19 cellular contexts compared by ENCODE assay signal in genomic region chr14:106218189-106218588, GRCh38.
"Had no signal": no experiment of that assay in that cellular context is flagged by ENCODE, and none has a peak within 500 bp of the region (broad histone marks: within the 10 kb centered on the region; RNA-seq: fewer than 3 reads in every experiment).

No MANE protein-coding gene starts in this region.

- H3K9me3 Mint-ChIP-seq: activated CD4-positive, alpha-beta T cell treated with anti-CD3 and anti-CD28 coated beads, Interleukin-2, amount 10 ng/mL, durations not matched to agents 24 days and 14 days; activated naive CD4-positive, alpha-beta T cell treated with anti-CD3 and anti-CD28 coated beads, Interleukin-2, amount 50 U/mL, for 24 hours; activated T-cell treated with anti-CD3 and anti-CD28 coated beads, Interleukin-2, amount 50 U/mL, for 72 hours; natural killer cell treated with Interleukin-12 subunit alpha and Interleukin-12 subunit beta and Interleukin-15 and Interleukin-18, amount 100 ng/mL, for 72 hours had no signal

- H3K36me3 Mint-ChIP-seq: activated naive CD4-positive, alpha-beta T cell treated with anti-CD3 and anti-CD28 coated beads, Interleukin-2, amount 50 U/mL, for 24 hours; mesothelial cell of epicardium; natural killer cell treated with Interleukin-12 subunit alpha and Interleukin-12 subunit beta and Interleukin-15 and Interleukin-18, amount 100 ng/mL, for 72 hours had no signal

- H3K27me3 ChIP-seq: ascending aorta, upper lobe of left lung had no signal

- H3K79me2 ChIP-seq: parathyroid adenoma had no signal

- H3K4me1 ChIP-seq: ascending aorta, breast epithelium, heart right ventricle, left lung, parathyroid adenoma, upper lobe of left lung had no signal

- H3K4me3 Mint-ChIP-seq: activated CD4-positive, alpha-beta T cell treated with anti-CD3 and anti-CD28 coated beads, Interleukin-2, amount 10 ng/mL, durations not matched to agents 24 days and 14 days; activated naive CD4-positive, alpha-beta T cell treated with anti-CD3 and anti-CD28 coated beads, Interleukin-2, amount 50 U/mL, for 24 hours; mesothelial cell of epicardium; natural killer cell treated with Interleukin-12 subunit alpha and Interleukin-12 subunit beta and Interleukin-15 and Interleukin-18, amount 100 ng/mL, for 72 hours had no signal

- H3K4me2 ChIP-seq: smooth muscle cell had no signal

- H3K4me1 Mint-ChIP-seq: activated CD4-positive, alpha-beta T cell treated with anti-CD3 and anti-CD28 coated beads, Interleukin-2, amount 10 ng/mL, durations not matched to agents 24 days and 14 days; mesothelial cell of epicardium had no signal

- DNase-seq: activated CD4-positive, alpha-beta T cell treated with anti-CD3 and anti-CD28 coated beads, Interleukin-2, amount 10 ng/mL, durations not matched to agents 24 days and 14 days; activated CD4-positive, CD25-positive, alpha-beta regulatory T cell; activated effector memory CD4-positive, alpha-beta T cell treated with anti-CD3 and anti-CD28 coated beads, Interleukin-2, amount 50 U/mL, for 16 hours; activated T-cell treated with anti-CD3 and anti-CD28 coated beads, Interleukin-2, amount 50 U/mL, for 72 hours; cortex of kidney; heart right ventricle; left lung; stimulated activated CD4-positive, alpha-beta T cell treated with anti-CD3 and anti-CD28 coated beads, Interleukin-4, amount 100 ng/mL, for 1 hour; upper lobe of left lung had no signal

- H3K4me3 ChIP-seq: ascending aorta, breast epithelium, heart right ventricle, left lung, smooth muscle cell, thoracic aorta, upper lobe of left lung had no signal

- H3K9me3 ChIP-seq: ascending aorta, breast epithelium, heart right ventricle, left lung, thoracic aorta, upper lobe of left lung had no signal

- H3K27ac ChIP-seq: ascending aorta, breast epithelium, heart right ventricle, left lung, parathyroid adenoma, thoracic aorta, upper lobe of left lung had no signal

- ATAC-seq: activated T-cell treated with anti-CD3 and anti-CD28 coated beads, Interleukin-2, amount 50 U/mL, for 72 hours; esophagus mucosa; heart right ventricle; left lung; natural killer cell treated with Interleukin-12 subunit alpha and Interleukin-12 subunit beta and Interleukin-15 and Interleukin-18, amount 100 ng/mL, for 72 hours; sciatic nerve had no signal

- H3K27ac Mint-ChIP-seq: activated CD4-positive, alpha-beta T cell treated with anti-CD3 and anti-CD28 coated beads, Interleukin-2, amount 10 ng/mL, durations not matched to agents 24 days and 14 days; activated naive CD4-positive, alpha-beta T cell treated with anti-CD3 and anti-CD28 coated beads, Interleukin-2, amount 50 U/mL, for 24 hours; activated T-cell treated with anti-CD3 and anti-CD28 coated beads, Interleukin-2, amount 50 U/mL, for 72 hours; mesothelial cell of epicardium had no signal

- H3K36me3 ChIP-seq: ascending aorta, breast epithelium, heart right ventricle, left lung, thoracic aorta, upper lobe of left lung had no signal

- H3K9ac ChIP-seq: parathyroid adenoma had no signal

- H2AFZ ChIP-seq: parathyroid adenoma had no signal
